ENCODE assay signal across 8 cellular contexts in the genomic region with DNA sequence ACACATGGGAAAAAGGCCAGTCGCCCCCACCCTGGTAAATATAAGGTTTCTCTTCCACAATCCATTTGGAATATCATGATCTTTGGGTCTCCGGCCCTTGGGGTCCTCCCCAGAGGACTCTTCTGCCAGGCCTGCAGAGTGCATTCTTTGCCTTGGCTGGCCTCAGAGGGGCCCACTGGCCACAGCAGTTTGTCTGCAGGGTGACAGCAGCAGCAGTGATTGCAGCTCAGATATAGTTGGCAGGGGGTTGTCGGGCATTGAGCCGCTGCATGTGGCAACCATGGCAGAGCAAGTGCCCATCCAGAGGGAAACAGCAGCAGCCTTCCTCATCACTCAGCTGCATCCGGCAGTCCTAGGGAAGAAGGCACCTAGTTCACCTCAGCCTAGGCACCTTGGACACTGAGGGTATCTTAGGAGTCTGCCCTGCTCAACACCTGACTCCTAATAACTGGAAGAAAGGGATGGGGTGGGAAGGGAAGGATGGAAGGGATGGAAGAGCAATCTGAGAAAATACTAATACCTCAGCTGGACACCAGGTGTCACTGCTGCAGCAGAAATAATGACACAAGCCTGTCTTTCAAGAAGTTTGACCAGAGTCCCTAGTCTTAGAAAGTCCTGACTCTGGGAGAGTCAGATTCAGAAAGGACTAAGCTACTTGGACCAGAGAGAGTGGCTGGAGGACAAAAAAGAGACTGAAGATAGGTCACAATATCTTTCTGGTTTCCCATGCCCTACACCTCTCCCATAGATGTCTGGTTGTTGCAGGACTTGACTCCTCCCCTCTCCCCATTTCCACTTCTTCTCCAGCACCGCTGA. TPM values are rescaled to one million over a fixed set of nuclear protein-coding genes. Genes with fewer than 3 reads are reported as not detected.
DNase-seq lines count a peak whose midpoint lies in the region; ATAC-seq and TF ChIP-seq lines count a peak whose summit lies in the region.

No MANE protein-coding gene starts in this region.

- no peaks in the 10 kb centered on the region for H3K27me3 ChIP-seq in right atrium auricular region
- H3K27me3 ChIP-seq in sigmoid colon: no peaks in the 10 kb centered on the region

- ATAC-seq in HG03460 (IDR thresholded peaks at IDR 0.05; ENCODE audit: unreplicated experiment): no peak
- ATAC-seq in GM21381 (IDR thresholded peaks at IDR 0.05; ENCODE audit: unreplicated experiment): no peak

- H3K9me3 Mint-ChIP-seq in activated naive CD8-positive, alpha-beta T cell treated with anti-CD3 and anti-CD28 coated beads for 36 hours: no peaks in the 10 kb centered on the region

- peaks cover 6% of the 10 kb centered on the region for H3K36me3 ChIP-seq in right atrium auricular region
- H3K36me3 ChIP-seq in sigmoid colon: no peaks in the 10 kb centered on the region

- H3K4me3 ChIP-seq in right atrium auricular region: no peak overlapping the region
- no peak overlapping the region for H3K4me3 ChIP-seq in sigmoid colon

- no peaks in the 10 kb centered on the region for H3K4me1 Mint-ChIP-seq in activated naive CD8-positive, alpha-beta T cell treated with anti-CD3 and anti-CD28 coated beads for 36 hours

- no peak overlapping the region for H3K27ac Mint-ChIP-seq in activated naive CD8-positive, alpha-beta T cell treated with anti-CD3 and anti-CD28 coated beads for 36 hours

- no peak for TF ChIP-seq EP300 in sigmoid colon (IDR thresholded peaks at IDR 0.05)

- WGBS in sigmoid colon, 2 donors: 67 to 82% methylated on average over 6 of the region's 6 CpGs

- DNase-seq in NOMO-1 treated with DMSO at 0.1 percent for 48 hours (lab: John Stamatoyannopoulos, UW; ENCODE audit: unreplicated experiment) (peak; percentile 31), right atrium auricular region (ENCODE audit: low spot score) (no peak), sigmoid colon (no peak)
- DNase-seq in activated naive CD8-positive, alpha-beta T cell treated with anti-CD3 and anti-CD28 coated beads for 36 hours: peak; percentile 14

- no peaks in the 10 kb centered on the region for H3K27me3 Mint-ChIP-seq in activated naive CD8-positive, alpha-beta T cell treated with anti-CD3 and anti-CD28 coated beads for 36 hours

- TF ChIP-seq POLR2A in sigmoid colon (IDR thresholded peaks at IDR 0.05): no peak

- intact Hi-C loops in sigmoid colon (cut with DNase I): no loop called here

- no peaks in the 10 kb centered on the region for H3K36me3 Mint-ChIP-seq in activated naive CD8-positive, alpha-beta T cell treated with anti-CD3 and anti-CD28 coated beads for 36 hours

- H3K27ac ChIP-seq in C4-2B (no peak overlapping the region), right atrium auricular region (no peak overlapping the region), sigmoid colon (no peak overlapping the region)

- H3K9me3 ChIP-seq in right atrium auricular region (no peaks in the 10 kb centered on the region), sigmoid colon (no peaks in the 10 kb centered on the region)

- H3K4me3 Mint-ChIP-seq in activated naive CD8-positive, alpha-beta T cell treated with anti-CD3 and anti-CD28 coated beads for 36 hours: no peak overlapping the region

- TF ChIP-seq CTCF in C4-2B (conservative IDR thresholded peaks at IDR 0.05): peak; percentile 77
- TF ChIP-seq CTCF in GM12873 (IDR thresholded peaks at IDR 0.05; ENCODE audit: insufficient read depth, low read depth, low read length, missing control alignments): peak; percentile 77
- TF ChIP-seq CTCF in right atrium auricular region (IDR thresholded peaks at IDR 0.05): peak; percentile 47 to 76
- TF ChIP-seq CTCF in sigmoid colon (IDR thresholded peaks at IDR 0.05): peak; percentile 63 to 70 (median 66)

- peaks cover 0 to 28% of the 10 kb centered on the region in 2 donors for H3K4me1 ChIP-seq in right atrium auricular region
- H3K4me1 ChIP-seq in sigmoid colon: peaks cover 0 to 20% (median 20%) of the 10 kb centered on the region in 4 donors

RNA-seq across cellular contexts. Expression of a gene that starts 8.9 kb away (rescaled TPM):
- 1 to 10 TPM in 1 of 2 experiments, under 1 TPM in 1; 0.90 to 1.0 TPM for total RNA-seq in activated naive CD8-positive, alpha-beta T cell treated with anti-CD3 and anti-CD28 coated beads for 36 hours
- total RNA-seq in right atrium auricular region (10 to 100 TPM in 1 of 2 donors, 1 to 10 TPM in 1; 5.8 to 24.6 TPM), sigmoid colon (1 to 10 TPM; 5.0 to 5.5 (median 5.1) TPM)
- polyA plus RNA-seq in sigmoid colon: 1 to 10 TPM in 2 of 3 donors, under 1 TPM in 1; 0.23 to 7.8 (median 6.0) TPM

RNA-seq across cellular contexts. Expression of a gene that starts 16.5 kb away (rescaled TPM):
- 10 to 100 TPM; 51.9 to 53.6 TPM for total RNA-seq in activated naive CD8-positive, alpha-beta T cell treated with anti-CD3 and anti-CD28 coated beads for 36 hours
- total RNA-seq in right atrium auricular region (10 to 100 TPM; 25.8 to 28.7 TPM), sigmoid colon (10 to 100 TPM; 28.1 to 82.6 (median 59.8) TPM)
- polyA plus RNA-seq in sigmoid colon: 10 to 100 TPM; 37.8 to 46.7 (median 44.9) TPM

RNA-seq across cellular contexts. Expression of a gene that starts 36.5 kb away (rescaled TPM):
- 10 to 100 TPM; 10.5 to 11.1 TPM for total RNA-seq in activated naive CD8-positive, alpha-beta T cell treated with anti-CD3 and anti-CD28 coated beads for 36 hours
- total RNA-seq in right atrium auricular region (1 to 10 TPM; 5.0 to 6.8 TPM), sigmoid colon (10 to 100 TPM in 3 of 4 donors, 1 to 10 TPM in 1; 8.9 to 19.9 (median 12.9) TPM)
- polyA plus RNA-seq in sigmoid colon: 10 to 100 TPM in 2 of 3 donors, 1 to 10 TPM in 1; 7.4 to 11.9 (median 10.2) TPM

RNA-seq across cellular contexts. Expression of a gene that starts 44.2 kb away (rescaled TPM):
- total RNA-seq in activated naive CD8-positive, alpha-beta T cell treated with anti-CD3 and anti-CD28 coated beads for 36 hours: 100 to 1,000 TPM; 169 to 190 TPM
- total RNA-seq in right atrium auricular region: 10 to 100 TPM; 23.3 to 55.1 TPM
- total RNA-seq in sigmoid colon: 10 to 100 TPM; 33.3 to 61.7 (median 44.7) TPM
- 10 to 100 TPM; 33.3 to 66.7 (median 55.4) TPM for polyA plus RNA-seq in sigmoid colon

RNA-seq across cellular contexts. Expression of a gene that starts 54.5 kb away (rescaled TPM):
- total RNA-seq in activated naive CD8-positive, alpha-beta T cell treated with anti-CD3 and anti-CD28 coated beads for 36 hours: 10 to 100 TPM; 66.2 to 67.2 TPM
- total RNA-seq in right atrium auricular region: 100 to 1,000 TPM in 1 of 2 donors, 10 to 100 TPM in 1; 76.5 to 774 TPM
- 1,000 to 10,000 TPM in 1 of 4 donors, 100 to 1,000 TPM in 3; 356 to 5,076 (median 594) TPM for total RNA-seq in sigmoid colon
- polyA plus RNA-seq in sigmoid colon: 10 to 100 TPM; 31.8 to 46.5 (median 40.8) TPM

Comparison
In these comparisons a context has a peak if more than half of its experiments do, and no peak if none do; other contexts are left out.
1. DNase-seq: peak in NOMO-1 treated with DMSO at 0.1 percent for 48 hours (single experiment) and activated naive CD8-positive, alpha-beta T cell treated with anti-CD3 and anti-CD28 coated beads for 36 hours (single experiment); none in right atrium auricular region (single experiment) and sigmoid colon (single experiment).
2. Peak in every context shown above with its lines, with median percentiles within 50 percentile points of each other: CTCF ChIP-seq.